16 cellular contexts compared by ENCODE assay signal in the genomic region with DNA sequence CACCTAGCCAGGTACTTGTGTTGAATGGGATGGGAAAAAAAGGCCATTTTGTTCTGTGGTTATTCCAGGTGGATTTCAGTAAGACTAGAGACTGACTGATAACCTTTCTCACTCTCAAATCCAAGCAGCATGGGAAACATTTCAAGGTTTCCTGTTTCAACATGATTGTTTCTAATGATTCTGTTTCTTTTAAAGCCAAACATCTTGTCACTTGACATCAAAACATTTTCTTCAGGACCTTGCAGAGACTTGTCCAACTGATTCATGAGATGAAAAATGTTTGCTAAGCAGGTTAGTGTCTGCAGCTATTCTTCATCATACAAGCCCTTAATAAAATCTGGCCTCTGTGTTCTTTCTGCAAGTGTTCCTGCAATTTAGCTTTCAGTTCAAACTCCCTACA.
"Had no signal": no experiment of that assay in that cellular context is flagged by ENCODE, and none has a peak within 500 bp of the region (broad histone marks: within the 10 kb centered on the region; RNA-seq: fewer than 3 reads in every experiment).

No MANE protein-coding gene starts in this region.

- H3K27me3 ChIP-seq: gastrocnemius medialis, heart left ventricle, right lobe of liver, suprapubic skin had no signal

- H3K36me3 ChIP-seq: gastrocnemius medialis, heart left ventricle, lower lobe of right lung, right lobe of liver, suprapubic skin had no signal

- H3K4me3 ChIP-seq: coronary artery, gastrocnemius medialis, heart left ventricle, lower lobe of right lung, psoas muscle, right lobe of liver, suprapubic skin had no signal

- H3K27ac ChIP-seq: coronary artery, gastrocnemius medialis, heart left ventricle, lower lobe of right lung, psoas muscle, right lobe of liver, suprapubic skin had no signal

- H3K9me3 ChIP-seq: gastrocnemius medialis, psoas muscle, right lobe of liver, suprapubic skin had no signal

- DNase-seq: activated CD4-positive, alpha-beta T cell treated with anti-CD3 and anti-CD28 coated beads for 48 hours; activated CD8-positive, alpha-beta T cell treated with anti-CD3 and anti-CD28 coated beads for 36 hours; activated effector memory CD4-positive, alpha-beta T cell treated with Interleukin-2 at 50 U/mL for 16 hours; activated T-cell treated with anti-CD3 and anti-CD28 coated beads, Interleukin-2, amount 50 U/mL, for 4 hours; caudate nucleus; gastrocnemius medialis; heart left ventricle; left colon; lower lobe of right lung; nucleus accumbens; psoas muscle; right lobe of liver; T-helper 17 cell; trophoblast cell had no signal
